16 cellular contexts compared by ENCODE assay signal in the genomic region with DNA sequence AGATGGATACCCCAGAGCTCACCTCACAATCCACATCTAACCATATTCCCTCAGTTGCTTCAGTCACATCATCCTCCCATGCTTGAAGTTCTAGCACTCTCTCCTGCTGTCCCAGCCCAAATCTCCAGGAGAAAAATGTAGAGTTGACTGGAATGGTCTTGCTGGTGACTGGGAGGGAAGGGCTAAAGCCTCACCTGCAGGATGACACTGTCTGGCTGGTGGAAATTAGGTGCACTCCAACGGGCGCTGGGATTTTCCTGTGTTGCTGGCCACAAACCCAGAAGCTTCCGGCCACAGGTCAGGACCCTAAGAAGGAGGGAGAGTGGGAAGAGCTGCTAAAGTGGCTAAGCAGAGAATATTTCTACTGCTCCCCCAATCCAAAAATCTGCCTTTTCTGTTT. TPM values are rescaled to one million over a fixed set of nuclear protein-coding genes. Genes with fewer than 3 reads are reported as not detected.
DNase-seq lines count a peak whose midpoint lies in the region; ATAC-seq and TF ChIP-seq lines count a peak whose summit lies in the region.
"Had no signal": no experiment of that assay in that cellular context is flagged by ENCODE, and none has a peak within 500 bp of the region (broad histone marks: within the 10 kb centered on the region; RNA-seq: fewer than 3 reads in every experiment).

No MANE protein-coding gene starts in this region.

- DNase-seq in breast epithelium (ENCODE audit: low spot score in 2 of 2) (no peak), mammary epithelial cell (no peak), T-cell (no peak), memory B cell (ENCODE audit: low spot score in 2 of 2) (no peak), SKM-1 (lab: John Stamatoyannopoulos, UW; ENCODE audit: unreplicated experiment) (no peak), NCI-H1417 treated with DMSO at 0.1 percent for 48 hours (lab: John Stamatoyannopoulos, UW) (no peak)
- DNase-seq: activated CD4-positive, CD25-positive, alpha-beta regulatory T cell treated with anti-CD3 and anti-CD28 coated beads, Interleukin-2, amount 50 U/mL, for 72 hours; activated CD8-positive, alpha-beta memory T cell treated with anti-CD3 and anti-CD28 coated beads, Interleukin-2, amount 50 U/mL, for 48 hours; activated naive CD8-positive, alpha-beta T cell treated with anti-CD3 and anti-CD28 coated beads, Interleukin-2, amount 10 ng/mL, durations not matched to agents 7 days and 5 days; effector CD4-positive, alpha-beta T cell; NCI-H1436 treated with DMSO at 0.1 percent for 48 hours; RPMI8226 had no signal

- peak overlapping the region; percentile 75 to 87 for H3K27ac ChIP-seq in breast epithelium
- H3K27ac ChIP-seq in mammary epithelial cell (ENCODE audit: insufficient read depth, low read depth, low read length), result no peak overlapping the region
- H3K27ac ChIP-seq in subcutaneous abdominal adipose tissue (ENCODE audit: low read depth, low read length), result peak overlapping the region; percentile 57
- H3K27ac ChIP-seq: prostate gland had no signal

- H3K9ac ChIP-seq in mammary epithelial cell (ENCODE audit: insufficient read depth, low read length) (no peak overlapping the region), subcutaneous abdominal adipose tissue (ENCODE audit: low read length in 5 of 5) (no peak overlapping the region)

- no peak overlapping the region for H3K4me3 ChIP-seq in breast epithelium
- H3K4me3 ChIP-seq in mammary epithelial cell (replicated peaks in 1 of 3; ENCODE audit: insufficient read depth in 1 of 3, low read depth in 2 of 3, low read length in 3 of 3), result no peak overlapping the region
- H3K4me3 ChIP-seq in subcutaneous abdominal adipose tissue (ENCODE audit: low read depth in 1 of 5, low read length in 5 of 5), result no peak overlapping the region
- H3K4me3 ChIP-seq: GM23338, prostate gland had no signal

- CTCF ChIA-PET in mammary epithelial cell (lab: Charles Lee; ENCODE audit: low non-redundant PET) (interaction anchor here (0.6 kb wide), 1 partner anchor 148 kb away, joined by 3 read pairs; no protein-coding TSS in a partner anchor), T-cell (lab: Charles Lee) (interaction anchor here (0.5 to 7.0 kb wide), 10 partner anchors 16 to 552 kb away, joined by 3 to 67 read pairs (median 6); no protein-coding TSS in a partner anchor)

- no peaks in the 10 kb centered on the region for H3K79me2 ChIP-seq in mammary epithelial cell (ENCODE audit: insufficient read depth, low read length)

- H3K4me1 ChIP-seq in breast epithelium (no peaks in the 10 kb centered on the region), mammary epithelial cell (ENCODE audit: insufficient read depth, low read length) (peaks cover 15% of the 10 kb centered on the region), subcutaneous abdominal adipose tissue (ENCODE audit: control insufficient read depth in 5 of 5, insufficient read depth in 5 of 5, low read length in 5 of 5) (peaks cover 0 to 59% (median 28%) of the 10 kb centered on the region in 5 donors)

- intact Hi-C loops in breast epithelium (cut with DNase I; ENCODE audit: low total_unique reads) (loop anchor here (5.0 kb wide), 1 partner anchor 53 kb away; no protein-coding TSS in a partner anchor), mammary epithelial cell (cut with micrococcal nuclease) (loop anchor here (2.0 kb wide), 1 partner anchor 30 kb away; no protein-coding TSS in a partner anchor)

- WGBS in mammary epithelial cell (ENCODE audit: low coverage, missing lambda C conversion rate), result 100% methylated on average over 1 of the region's 3 CpGs

- in situ Hi-C loops in mammary epithelial cell (cut with MboI; ENCODE audit: low sequenced_read_pairs in 2 of 2), result no loop called here

- H3K36me3 ChIP-seq in breast epithelium (no peaks in the 10 kb centered on the region), mammary epithelial cell (ENCODE audit: insufficient read depth, low read length) (no peaks in the 10 kb centered on the region), subcutaneous abdominal adipose tissue (ENCODE audit: control insufficient read depth in 5 of 5, insufficient read depth in 5 of 5, low read length in 5 of 5) (peaks cover 7 to 93% (median 75%) of the 10 kb centered on the region in 5 donors)
- H3K36me3 ChIP-seq: prostate gland had no signal

- no peak for ATAC-seq in T-cell (replicated peaks in 1 of 4)
- no peak for ATAC-seq in memory B cell (ENCODE audit: low read depth)
- no peak for ATAC-seq in HG03378 (IDR thresholded peaks at IDR 0.05; ENCODE audit: unreplicated experiment)
- ATAC-seq: GM23338 had no signal

- no peak overlapping the region for H3K4me3 Mint-ChIP-seq in T-cell
- H3K4me3 Mint-ChIP-seq in memory B cell, result peak overlapping the region; percentile 44
- H3K4me3 Mint-ChIP-seq: activated naive CD8-positive, alpha-beta T cell treated with anti-CD3 and anti-CD28 coated beads, Interleukin-2, amount 10 ng/mL, durations not matched to agents 7 days and 5 days; GM23338 had no signal

- BruUV-seq in mammary epithelial cell (replicated peaks; lab: Mats Ljungman, UMichigan), result no TSS peak

- H3K36me3 Mint-ChIP-seq in T-cell (peaks cover 35% of the 10 kb centered on the region), memory B cell (peaks cover 38% of the 10 kb centered on the region)

- H3K4me1 Mint-ChIP-seq in T-cell, result peaks cover 29 to 54% (median 37%) of the 10 kb centered on the region in 3 donors
- H3K4me1 Mint-ChIP-seq in memory B cell, result peaks cover 57% of the 10 kb centered on the region

- H3K9me3 ChIP-seq in breast epithelium, result no peaks in the 10 kb centered on the region
- no peaks in the 10 kb centered on the region for H3K9me3 ChIP-seq in mammary epithelial cell (replicated peaks; ENCODE audit: insufficient read depth, low read length)
- H3K9me3 ChIP-seq in subcutaneous abdominal adipose tissue (ENCODE audit: control insufficient read depth in 5 of 5, low read length in 5 of 5), result no peaks in the 10 kb centered on the region
- H3K9me3 ChIP-seq: prostate gland had no signal

- no peaks in the 10 kb centered on the region for H4K20me1 ChIP-seq in mammary epithelial cell (ENCODE audit: insufficient read depth, low read length)

- no peaks in the 10 kb centered on the region for H3K27me3 ChIP-seq in breast epithelium
- no peaks in the 10 kb centered on the region for H3K27me3 ChIP-seq in mammary epithelial cell (ENCODE audit: insufficient read depth, low read length)
- H3K27me3 ChIP-seq in subcutaneous abdominal adipose tissue (ENCODE audit: control insufficient read depth in 5 of 5, insufficient read depth in 4 of 5, low read length in 5 of 5), result no peaks in the 10 kb centered on the region

- no peak for TF ChIP-seq CTCF in breast epithelium (IDR thresholded peaks at IDR 0.05)
- no peak for TF ChIP-seq CTCF in mammary epithelial cell (conservative IDR thresholded peaks at IDR 0.05 in 1 of 2, IDR thresholded peaks at IDR 0.05 in 1 of 2; ENCODE audit: extremely low read depth in 1 of 2, insufficient read depth in 1 of 2, low read depth in 1 of 2, low read length in 2 of 2)

- no peak overlapping the region for H3K4me2 ChIP-seq in mammary epithelial cell (ENCODE audit: insufficient read depth, low read depth, low read length)
- H3K4me2 ChIP-seq: GM23338 had no signal

- no peak for TF ChIP-seq POLR2A in breast epithelium (IDR thresholded peaks at IDR 0.05)

- H2AFZ ChIP-seq in mammary epithelial cell (ENCODE audit: low read depth, low read length), result no peak overlapping the region
- H2AFZ ChIP-seq: GM23338 had no signal

- H3K27me3 Mint-ChIP-seq in T-cell, result no peaks in the 10 kb centered on the region
- H3K27me3 Mint-ChIP-seq in memory B cell, result no peaks in the 10 kb centered on the region
- H3K27me3 Mint-ChIP-seq: activated naive CD8-positive, alpha-beta T cell treated with anti-CD3 and anti-CD28 coated beads, Interleukin-2, amount 10 ng/mL, durations not matched to agents 7 days and 5 days had no signal

- peak overlapping the region; percentile 18 to 50 for H3K27ac Mint-ChIP-seq in T-cell
- peak overlapping the region; percentile 98 for H3K27ac Mint-ChIP-seq in memory B cell
- H3K27ac Mint-ChIP-seq: activated naive CD8-positive, alpha-beta T cell treated with anti-CD3 and anti-CD28 coated beads, Interleukin-2, amount 10 ng/mL, durations not matched to agents 7 days and 5 days; GM23338 had no signal

- dilution Hi-C loops in mammary epithelial cell (cut with HindIII; ENCODE audit: low sequenced_read_pairs), result loop anchor here (5.0 kb wide), 1 partner anchor 47 kb away; no protein-coding TSS in a partner anchor

- POLR2A ChIA-PET in T-cell (lab: Charles Lee), result interaction anchor here in 1 of 2 donors (0.6 kb wide), 1 partner anchor 46 kb away, joined by 5 read pairs; a partner anchor contains a TSS

- no peaks in the 10 kb centered on the region for H3K9me3 Mint-ChIP-seq in T-cell
- H3K9me3 Mint-ChIP-seq in memory B cell, result no peaks in the 10 kb centered on the region
- H3K9me3 Mint-ChIP-seq: activated naive CD8-positive, alpha-beta T cell treated with anti-CD3 and anti-CD28 coated beads, Interleukin-2, amount 10 ng/mL, durations not matched to agents 7 days and 5 days; GM23338 had no signal

RNA-seq across cellular contexts. Expression of a gene that starts 37.4 kb away (rescaled TPM):
- 10 to 100 TPM; 47.5 to 91.6 (median 53.3) TPM for total RNA-seq in breast epithelium
- 10 to 100 TPM; 33.4 to 37.5 TPM for total RNA-seq in mammary epithelial cell
- polyA plus RNA-seq in mammary epithelial cell, result 20.1 TPM
- 41.7 TPM for polyA minus RNA-seq in mammary epithelial cell
- total RNA-seq in T-cell, result 100 to 1,000 TPM in 2 of 5 donors, 10 to 100 TPM in 3; 67.9 to 151 (median 70.6) TPM

RNA-seq across cellular contexts. Expression of a gene that starts 45.6 kb away (rescaled TPM):
- total RNA-seq in breast epithelium, result 10 to 100 TPM; 17.6 to 31.5 (median 24.9) TPM
- total RNA-seq in mammary epithelial cell, result 10 to 100 TPM in 1 of 2 donors, 1 to 10 TPM in 1; 7.5 to 14.5 TPM
- 6.0 TPM for polyA plus RNA-seq in mammary epithelial cell
- 9.3 TPM for polyA minus RNA-seq in mammary epithelial cell
- total RNA-seq in T-cell, result 10 to 100 TPM; 33.4 to 44.1 (median 36.0) TPM
